12 cellular contexts compared by ENCODE assay signal in genomic region chr3:123773681-123774431, GRCh38.
A peak's percentile ranks its signal among the peaks of the same experiment; 100 is the strongest.
DNase-seq lines count a peak whose midpoint lies in the region; ATAC-seq lines count a peak whose summit lies in the region.
"Had no signal": no experiment of that assay in that cellular context is flagged by ENCODE, and none has a peak within 500 bp of the region (broad histone marks: within the 10 kb centered on the region; RNA-seq: fewer than 3 reads in every experiment).

No MANE protein-coding gene starts in this region.

- no peak overlapping the region for H3K23ac ChIP-seq in trophoblast cell (ENCODE audit: low read length)

- H3K9me3 Mint-ChIP-seq in activated T-helper 17 cell treated with anti-CD3 and anti-CD28 coated beads, Interleukin-2, amount 50 U/mL, for 72 hours, result no peaks in the 10 kb centered on the region
- H3K9me3 Mint-ChIP-seq: CD4-positive, alpha-beta memory T cell; GM23338 had no signal

- no peak overlapping the region for H2BK5ac ChIP-seq in trophoblast cell (ENCODE audit: low read depth, low read length, poor library complexity)

- no peak overlapping the region for H3K4me2 ChIP-seq in trophoblast cell (ENCODE audit: low read length)
- H3K4me2 ChIP-seq: GM23338 had no signal

- H3K79me1 ChIP-seq in trophoblast cell (ENCODE audit: low read length), result peaks cover 6% of the 10 kb centered on the region

- peaks cover 0 to 2% of the 10 kb centered on the region in 2 experiments for H3K36me3 ChIP-seq in trophoblast cell (ENCODE audit: control insufficient read depth in 1 of 2, insufficient read depth in 2 of 2, low read length in 2 of 2)

- H3K4ac ChIP-seq in trophoblast cell (ENCODE audit: low read depth, low read length), result no peak overlapping the region

- H3K27me3 ChIP-seq in trophoblast cell (ENCODE audit: insufficient read depth, low read length), result no peaks in the 10 kb centered on the region

- peaks cover 12 to 13% of the 10 kb centered on the region in 2 experiments for H3K4me1 ChIP-seq in trophoblast cell (ENCODE audit: control insufficient read depth in 1 of 2, insufficient read depth in 2 of 2, low read length in 2 of 2)
- H3K4me1 ChIP-seq: psoas muscle had no signal

- no peak overlapping the region for H3K4me3 Mint-ChIP-seq in activated T-helper 17 cell treated with anti-CD3 and anti-CD28 coated beads, Interleukin-2, amount 50 U/mL, for 72 hours
- H3K4me3 Mint-ChIP-seq: CD4-positive, alpha-beta memory T cell; GM23338 had no signal

- no peak overlapping the region for H4K91ac ChIP-seq in trophoblast cell (ENCODE audit: low read depth, low read length)

- DNase-seq in AG20443 (ENCODE audit: low spot score) (peak; percentile 81), RPMI7951 (ENCODE audit: low read depth) (peak; percentile 99), fibroblast of the conjunctiva (ENCODE audit: low read depth) (peak; percentile 75), trophoblast cell (no peak), KBM-7 (no peak), cerebellar cortex (ENCODE audit: low spot score) (no peak)
- DNase-seq: CD4-positive, alpha-beta memory T cell; NCI-H1930 had no signal

- WGBS in trophoblast cell (ENCODE audit: extremely low coverage, insufficient coverage, insufficient read length), result no CpG with 5 or more reads among the region's 7 CpGs

- H3K14ac ChIP-seq in trophoblast cell (ENCODE audit: low read length), result no peak overlapping the region

- H3K27me3 Mint-ChIP-seq in activated T-helper 17 cell treated with anti-CD3 and anti-CD28 coated beads, Interleukin-2, amount 50 U/mL, for 72 hours, result peaks cover 4% of the 10 kb centered on the region

- no peak overlapping the region for H2AFZ ChIP-seq in trophoblast cell (ENCODE audit: insufficient read depth, low read length, poor library complexity)
- H2AFZ ChIP-seq: GM23338 had no signal

- in situ Hi-C loops in KBM-7 (cut with MboI; ENCODE audit: low pct_unique_long_range_greater_than_20kb, low sequenced_read_pairs), result no loop called here

- no peak overlapping the region for H2AK5ac ChIP-seq in trophoblast cell (ENCODE audit: low read length)

- H3K4me1 Mint-ChIP-seq in activated T-helper 17 cell treated with anti-CD3 and anti-CD28 coated beads, Interleukin-2, amount 50 U/mL, for 72 hours, result no peaks in the 10 kb centered on the region
- H3K4me1 Mint-ChIP-seq: CD4-positive, alpha-beta memory T cell; GM23338 had no signal

- no peak overlapping the region for H2BK120ac ChIP-seq in trophoblast cell (ENCODE audit: insufficient read depth, low read length, poor library complexity)

- H3K9me3 ChIP-seq in trophoblast cell (ENCODE audit: insufficient read depth, low read depth, low read length), result peaks cover 2% of the 10 kb centered on the region
- H3K9me3 ChIP-seq: psoas muscle had no signal

- ATAC-seq in HG03139 (IDR thresholded peaks at IDR 0.05; ENCODE audit: unreplicated experiment), result no peak
- ATAC-seq in activated T-helper 17 cell treated with anti-CD3 and anti-CD28 coated beads, Interleukin-2, amount 50 U/mL, for 72 hours (replicated peaks), result no peak
- ATAC-seq: GM23338 had no signal

- H3K36me3 Mint-ChIP-seq in activated T-helper 17 cell treated with anti-CD3 and anti-CD28 coated beads, Interleukin-2, amount 50 U/mL, for 72 hours (ENCODE audit: low read depth), result no peaks in the 10 kb centered on the region
- H3K36me3 Mint-ChIP-seq: CD4-positive, alpha-beta memory T cell had no signal

- peaks cover 2% of the 10 kb centered on the region for H3K79me2 ChIP-seq in trophoblast cell (ENCODE audit: control insufficient read depth, insufficient read depth, low read length, poor library complexity)

- H3K9ac ChIP-seq in trophoblast cell (ENCODE audit: low read length), result no peak overlapping the region

- H3K4me3 ChIP-seq in trophoblast cell (ENCODE audit: low read depth, low read length), result no peak overlapping the region
- H3K4me3 ChIP-seq: GM23338, psoas muscle had no signal

- H3K27ac Mint-ChIP-seq in activated T-helper 17 cell treated with anti-CD3 and anti-CD28 coated beads, Interleukin-2, amount 50 U/mL, for 72 hours, result no peak overlapping the region
- H3K27ac Mint-ChIP-seq: CD4-positive, alpha-beta memory T cell; GM23338 had no signal

- H3K18ac ChIP-seq in trophoblast cell (ENCODE audit: low read length), result no peak overlapping the region

- H4K8ac ChIP-seq in trophoblast cell (ENCODE audit: low read depth, low read length), result no peak overlapping the region

- no peak overlapping the region for H2BK12ac ChIP-seq in trophoblast cell (ENCODE audit: low read length)

- peak overlapping the region; percentile 9 for H3K27ac ChIP-seq in trophoblast cell (ENCODE audit: low read depth, low read length)
- H3K27ac ChIP-seq: psoas muscle had no signal

- no peak overlapping the region for H4K12ac ChIP-seq in trophoblast cell (ENCODE audit: low read depth, low read length)

Comparison
In these comparisons a context has a peak if more than half of its experiments do, and no peak if none do; other contexts are left out.
1. DNase-seq: peak in AG20443 (single experiment), RPMI7951 (single experiment) and fibroblast of the conjunctiva (single experiment); none in trophoblast cell (0 of 2), KBM-7 (single experiment) and cerebellar cortex (single experiment).